1 cellular context compared by ENCODE assay signal in the genomic region with DNA sequence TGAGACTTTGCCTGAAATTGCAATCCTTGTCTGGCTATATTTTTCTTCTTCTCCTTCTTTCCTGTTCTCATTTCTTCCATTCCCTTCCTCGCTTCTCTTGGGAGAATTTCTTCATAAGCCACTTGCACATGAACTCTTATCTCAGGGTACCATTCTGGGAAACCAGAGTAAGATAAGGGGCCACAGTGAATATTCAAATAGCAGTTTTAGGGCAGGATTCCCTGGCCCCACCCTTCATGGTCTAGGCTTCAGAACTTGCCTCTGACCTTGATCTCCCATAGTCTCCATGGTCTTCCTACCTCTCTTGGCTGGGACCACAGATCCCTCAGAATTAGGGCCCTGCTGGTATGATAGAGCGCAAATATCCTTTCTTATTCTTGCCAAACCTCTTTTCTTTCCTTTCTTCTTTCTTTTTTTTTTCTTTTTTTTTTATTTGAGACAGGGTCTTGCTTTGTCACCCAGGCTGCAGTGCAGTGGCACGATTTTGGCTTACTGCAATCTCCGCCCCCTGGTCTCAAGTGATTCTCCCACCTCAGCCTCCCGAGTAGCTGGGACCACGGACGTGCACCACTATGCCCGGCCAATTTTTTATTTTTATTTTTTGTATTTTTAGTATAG.
TF ChIP-seq lines count a peak whose summit lies in the region.

No MANE protein-coding gene starts in this region.

TF ChIP-seq in K562, 482 proteins besides CTCF, POLR2A, EP300 and RAD21 (continued from another document and continues in another):
- TF ChIP-seq, protein P1, sequence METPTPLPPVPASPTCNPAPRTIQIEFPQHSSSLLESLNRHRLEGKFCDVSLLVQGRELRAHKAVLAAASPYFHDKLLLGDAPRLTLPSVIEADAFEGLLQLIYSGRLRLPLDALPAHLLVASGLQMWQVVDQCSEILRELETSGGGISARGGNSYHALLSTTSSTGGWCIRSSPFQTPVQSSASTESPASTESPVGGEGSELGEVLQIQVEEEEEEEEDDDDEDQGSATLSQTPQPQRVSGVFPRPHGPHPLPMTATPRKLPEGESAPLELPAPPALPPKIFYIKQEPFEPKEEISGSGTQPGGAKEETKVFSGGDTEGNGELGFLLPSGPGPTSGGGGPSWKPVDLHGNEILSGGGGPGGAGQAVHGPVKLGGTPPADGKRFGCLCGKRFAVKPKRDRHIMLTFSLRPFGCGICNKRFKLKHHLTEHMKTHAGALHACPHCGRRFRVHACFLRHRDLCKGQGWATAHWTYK (CRISPR knock-in tag; IDR thresholded peaks at IDR 0.05) = no peak
- no peak for TF ChIP-seq ZNF77 (CRISPR knock-in tag; IDR thresholded peaks at IDR 0.05)
- TF ChIP-seq, protein P2, sequence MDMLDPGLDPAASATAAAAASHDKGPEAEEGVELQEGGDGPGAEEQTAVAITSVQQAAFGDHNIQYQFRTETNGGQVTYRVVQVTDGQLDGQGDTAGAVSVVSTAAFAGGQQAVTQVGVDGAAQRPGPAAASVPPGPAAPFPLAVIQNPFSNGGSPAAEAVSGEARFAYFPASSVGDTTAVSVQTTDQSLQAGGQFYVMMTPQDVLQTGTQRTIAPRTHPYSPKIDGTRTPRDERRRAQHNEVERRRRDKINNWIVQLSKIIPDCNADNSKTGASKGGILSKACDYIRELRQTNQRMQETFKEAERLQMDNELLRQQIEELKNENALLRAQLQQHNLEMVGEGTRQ (CRISPR knock-in tag; IDR thresholded peaks at IDR 0.05) = no peak
- TF ChIP-seq CC2D1A (IDR thresholded peaks at IDR 0.05) = peak; percentile 84; the same call in 1 of the 2 replicates
- peak; percentile 90 for TF ChIP-seq MTA2 (IDR thresholded peaks at IDR 0.05; ENCODE audit: low read depth)
- TF ChIP-seq SMAD1 (IDR thresholded peaks at IDR 0.05; ENCODE audit: low read depth, low read length, partially characterized antibody) = no peak
- no peak for TF ChIP-seq TCF7 (IDR thresholded peaks at IDR 0.05; ENCODE audit: borderline replicate concordance)
- no peak for TF ChIP-seq ZNF217 (CRISPR knock-in tag; IDR thresholded peaks at IDR 0.05)
- TF ChIP-seq, protein P3, sequence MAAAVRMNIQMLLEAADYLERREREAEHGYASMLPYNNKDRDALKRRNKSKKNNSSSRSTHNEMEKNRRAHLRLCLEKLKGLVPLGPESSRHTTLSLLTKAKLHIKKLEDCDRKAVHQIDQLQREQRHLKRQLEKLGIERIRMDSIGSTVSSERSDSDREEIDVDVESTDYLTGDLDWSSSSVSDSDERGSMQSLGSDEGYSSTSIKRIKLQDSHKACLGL (CRISPR knock-in tag; IDR thresholded peaks at IDR 0.05; ENCODE audit: borderline replicate concordance, poor library complexity, severe bottlenecking) = no peak
- no peak for TF ChIP-seq ZNF347 (CRISPR knock-in tag; IDR thresholded peaks at IDR 0.05; ENCODE audit: low read depth)
- no peak for TF ChIP-seq ZNF263 (CRISPR knock-in tag; IDR thresholded peaks at IDR 0.05; ENCODE audit: borderline replicate concordance)
- TF ChIP-seq, protein P4, sequence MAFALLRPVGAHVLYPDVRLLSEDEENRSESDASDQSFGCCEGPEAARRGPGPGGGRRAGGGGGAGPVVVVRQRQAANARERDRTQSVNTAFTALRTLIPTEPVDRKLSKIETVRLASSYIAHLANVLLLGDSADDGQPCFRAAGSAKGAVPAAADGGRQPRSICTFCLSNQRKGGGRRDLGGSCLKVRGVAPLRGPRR (CRISPR knock-in tag; IDR thresholded peaks at IDR 0.05) = no peak
- TF ChIP-seq CCAR2 (IDR thresholded peaks at IDR 0.05; ENCODE audit: low read depth, low read length) = no peak
- peak; percentile 86 for TF ChIP-seq POLR2AphosphoS5 (IDR thresholded peaks at IDR 0.05; ENCODE audit: control insufficient read depth, insufficient read depth, low read depth, low read length)
- no peak for TF ChIP-seq HNRNPL (IDR thresholded peaks at IDR 0.05; ENCODE audit: low read depth, low read length)
- peak; percentile 63; the same call in 1 of the 2 replicates for TF ChIP-seq MYNN (IDR thresholded peaks at IDR 0.05)
- TF ChIP-seq MYNN (CRISPR knock-in tag; IDR thresholded peaks at IDR 0.05) = no peak
- TF ChIP-seq ILF3 (IDR thresholded peaks at IDR 0.05; ENCODE audit: borderline replicate concordance) = no peak
- no peak for TF ChIP-seq BRD4 (IDR thresholded peaks at IDR 0.05)
- TF ChIP-seq PTRF (tag; IDR thresholded peaks at IDR 0.05) = no peak
- no peak for TF ChIP-seq NFXL1 (CRISPR knock-in tag; IDR thresholded peaks at IDR 0.05)
- TF ChIP-seq DACH1 (IDR thresholded peaks at IDR 0.05; ENCODE audit: partially characterized antibody) = no peak
- no peak for TF ChIP-seq SPI1 (IDR thresholded peaks at IDR 0.05; ENCODE audit: borderline replicate concordance, low read depth, low read length)
- no peak for TF ChIP-seq ATF1 (CRISPR knock-in tag; IDR thresholded peaks at IDR 0.05)
- TF ChIP-seq ATF1 (tag; IDR thresholded peaks at IDR 0.05) = peak; percentile 43
- TF ChIP-seq CBFA2T3 (IDR thresholded peaks at IDR 0.05) = peak; percentile 95
- peak; percentile 94; the same call in 1 of the 2 replicates for TF ChIP-seq LEF1 (IDR thresholded peaks at IDR 0.05)
- TF ChIP-seq GTF2E2 (tag; IDR thresholded peaks at IDR 0.05) = peak; percentile 39; the same call in 1 of the 2 replicates
- TF ChIP-seq CHCHD3 (CRISPR knock-in tag; IDR thresholded peaks at IDR 0.05) = no peak
- no peak for TF ChIP-seq TSC22D4 (tag; IDR thresholded peaks at IDR 0.05)
- no peak for TF ChIP-seq E2F5 (CRISPR knock-in tag; IDR thresholded peaks at IDR 0.05)
- TF ChIP-seq ETV5 (CRISPR knock-in tag; IDR thresholded peaks at IDR 0.05; ENCODE audit: low read depth) = no peak
- TF ChIP-seq RHOXF2B (CRISPR knock-in tag; conservative IDR thresholded peaks at IDR 0.05) = no peak
- no peak for TF ChIP-seq BRCA1 (IDR thresholded peaks at IDR 0.05)
- TF ChIP-seq BRCA1 (CRISPR knock-in tag; IDR thresholded peaks at IDR 0.05) = no peak
- TF ChIP-seq HEY1 (CRISPR knock-in tag; IDR thresholded peaks at IDR 0.05; ENCODE audit: borderline replicate concordance) = 0 out of 2 replicates have a peak, but pooled peaks have one; percentile 12
- TF ChIP-seq USF1 (CRISPR knock-in tag; IDR thresholded peaks at IDR 0.05) = no peak
- TF ChIP-seq ZNF41 (CRISPR knock-in tag; conservative IDR thresholded peaks at IDR 0.05) = no peak; the same call in 1 of the 2 replicates
- TF ChIP-seq ZNF764 (CRISPR knock-in tag; IDR thresholded peaks at IDR 0.05; ENCODE audit: low read depth) = no peak
- TF ChIP-seq JUNB (CRISPR knock-in tag; conservative IDR thresholded peaks at IDR 0.05) = no peak
- no peak for TF ChIP-seq RBM22 (IDR thresholded peaks at IDR 0.05; ENCODE audit: low read depth, low read length, poor library complexity, severe bottlenecking)
- 0 out of 2 replicates have a peak, but pooled peaks have one; percentile 60 for TF ChIP-seq SMAD4 (CRISPR knock-in tag; conservative IDR thresholded peaks at IDR 0.05)
- TF ChIP-seq SMARCB1 (IDR thresholded peaks at IDR 0.05; ENCODE audit: insufficient read length, low read depth) = no peak
- TF ChIP-seq SAFB2 (IDR thresholded peaks at IDR 0.05; ENCODE audit: borderline replicate concordance, low read depth, low read length, severe bottlenecking) = no peak
- no peak for TF ChIP-seq SNIP1 (IDR thresholded peaks at IDR 0.05; ENCODE audit: low read depth)
- TF ChIP-seq FOXA1 (IDR thresholded peaks at IDR 0.05; ENCODE audit: borderline replicate concordance) = no peak
- TF ChIP-seq NR2C1 (IDR thresholded peaks at IDR 0.05) = peak; percentile 68
- TF ChIP-seq NR2C1 (tag; IDR thresholded peaks at IDR 0.05) = peak; percentile 79
- no peak for TF ChIP-seq ZNF655 (CRISPR knock-in tag; IDR thresholded peaks at IDR 0.05)
- peak in 1 of 2 experiments; percentile 87; a peak in 3 of 4 replicates for TF ChIP-seq HDAC1 (IDR thresholded peaks at IDR 0.05)
- TF ChIP-seq NFYB (IDR thresholded peaks at IDR 0.05; ENCODE audit: extremely low read depth, insufficient read length) = no peak
- TF ChIP-seq, protein P5, sequence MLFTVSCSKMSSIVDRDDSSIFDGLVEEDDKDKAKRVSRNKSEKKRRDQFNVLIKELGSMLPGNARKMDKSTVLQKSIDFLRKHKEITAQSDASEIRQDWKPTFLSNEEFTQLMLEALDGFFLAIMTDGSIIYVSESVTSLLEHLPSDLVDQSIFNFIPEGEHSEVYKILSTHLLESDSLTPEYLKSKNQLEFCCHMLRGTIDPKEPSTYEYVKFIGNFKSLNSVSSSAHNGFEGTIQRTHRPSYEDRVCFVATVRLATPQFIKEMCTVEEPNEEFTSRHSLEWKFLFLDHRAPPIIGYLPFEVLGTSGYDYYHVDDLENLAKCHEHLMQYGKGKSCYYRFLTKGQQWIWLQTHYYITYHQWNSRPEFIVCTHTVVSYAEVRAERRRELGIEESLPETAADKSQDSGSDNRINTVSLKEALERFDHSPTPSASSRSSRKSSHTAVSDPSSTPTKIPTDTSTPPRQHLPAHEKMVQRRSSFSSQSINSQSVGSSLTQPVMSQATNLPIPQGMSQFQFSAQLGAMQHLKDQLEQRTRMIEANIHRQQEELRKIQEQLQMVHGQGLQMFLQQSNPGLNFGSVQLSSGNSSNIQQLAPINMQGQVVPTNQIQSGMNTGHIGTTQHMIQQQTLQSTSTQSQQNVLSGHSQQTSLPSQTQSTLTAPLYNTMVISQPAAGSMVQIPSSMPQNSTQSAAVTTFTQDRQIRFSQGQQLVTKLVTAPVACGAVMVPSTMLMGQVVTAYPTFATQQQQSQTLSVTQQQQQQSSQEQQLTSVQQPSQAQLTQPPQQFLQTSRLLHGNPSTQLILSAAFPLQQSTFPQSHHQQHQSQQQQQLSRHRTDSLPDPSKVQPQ (CRISPR knock-in tag; IDR thresholded peaks at IDR 0.05; ENCODE audit: borderline replicate concordance) = no peak
- TF ChIP-seq LARP7 (IDR thresholded peaks at IDR 0.05) = peak; percentile 57; the same call in 1 of the 2 replicates
- TF ChIP-seq, protein P6, sequence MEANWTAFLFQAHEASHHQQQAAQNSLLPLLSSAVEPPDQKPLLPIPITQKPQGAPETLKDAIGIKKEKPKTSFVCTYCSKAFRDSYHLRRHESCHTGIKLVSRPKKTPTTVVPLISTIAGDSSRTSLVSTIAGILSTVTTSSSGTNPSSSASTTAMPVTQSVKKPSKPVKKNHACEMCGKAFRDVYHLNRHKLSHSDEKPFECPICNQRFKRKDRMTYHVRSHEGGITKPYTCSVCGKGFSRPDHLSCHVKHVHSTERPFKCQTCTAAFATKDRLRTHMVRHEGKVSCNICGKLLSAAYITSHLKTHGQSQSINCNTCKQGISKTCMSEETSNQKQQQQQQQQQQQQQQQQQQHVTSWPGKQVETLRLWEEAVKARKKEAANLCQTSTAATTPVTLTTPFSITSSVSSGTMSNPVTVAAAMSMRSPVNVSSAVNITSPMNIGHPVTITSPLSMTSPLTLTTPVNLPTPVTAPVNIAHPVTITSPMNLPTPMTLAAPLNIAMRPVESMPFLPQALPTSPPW (CRISPR knock-in tag; IDR thresholded peaks at IDR 0.05) = peak; percentile 80
- 0 out of 3 replicates have a peak, but pooled peaks of 1 of the 2 experiments have one; percentile 25 for TF ChIP-seq CBX3 (IDR thresholded peaks at IDR 0.05; ENCODE audit: borderline replicate concordance in 1 of 2, low read length in 2 of 2)
- TF ChIP-seq HIVEP1 (CRISPR knock-in tag; IDR thresholded peaks at IDR 0.05) = 0 out of 2 replicates have a peak, but pooled peaks have one; percentile 23
- peak; percentile 79 for TF ChIP-seq BHLHE40 (IDR thresholded peaks at IDR 0.05; ENCODE audit: low read length)
- TF ChIP-seq MTA3 (IDR thresholded peaks at IDR 0.05; ENCODE audit: borderline replicate concordance) = 0 out of 2 replicates have a peak, but pooled peaks have one; percentile 33
- no peak for TF ChIP-seq MEIS2 (IDR thresholded peaks at IDR 0.05; ENCODE audit: partially characterized antibody)
- no peak for TF ChIP-seq HMG20B (CRISPR knock-in tag; IDR thresholded peaks at IDR 0.05)
- no peak for TF ChIP-seq ZNF584 (CRISPR knock-in tag; IDR thresholded peaks at IDR 0.05; ENCODE audit: low read depth)
- no peak for TF ChIP-seq PRMT5 (CRISPR knock-in tag; IDR thresholded peaks at IDR 0.05)
- no peak for TF ChIP-seq PPARD (CRISPR knock-in tag; IDR thresholded peaks at IDR 0.05)
- TF ChIP-seq GATAD2B (IDR thresholded peaks at IDR 0.05; ENCODE audit: borderline replicate concordance) = peak; percentile 74; the same call in 1 of the 2 replicates
- TF ChIP-seq ZFP1 (CRISPR knock-in tag; IDR thresholded peaks at IDR 0.05) = no peak
- TF ChIP-seq, protein P7, sequence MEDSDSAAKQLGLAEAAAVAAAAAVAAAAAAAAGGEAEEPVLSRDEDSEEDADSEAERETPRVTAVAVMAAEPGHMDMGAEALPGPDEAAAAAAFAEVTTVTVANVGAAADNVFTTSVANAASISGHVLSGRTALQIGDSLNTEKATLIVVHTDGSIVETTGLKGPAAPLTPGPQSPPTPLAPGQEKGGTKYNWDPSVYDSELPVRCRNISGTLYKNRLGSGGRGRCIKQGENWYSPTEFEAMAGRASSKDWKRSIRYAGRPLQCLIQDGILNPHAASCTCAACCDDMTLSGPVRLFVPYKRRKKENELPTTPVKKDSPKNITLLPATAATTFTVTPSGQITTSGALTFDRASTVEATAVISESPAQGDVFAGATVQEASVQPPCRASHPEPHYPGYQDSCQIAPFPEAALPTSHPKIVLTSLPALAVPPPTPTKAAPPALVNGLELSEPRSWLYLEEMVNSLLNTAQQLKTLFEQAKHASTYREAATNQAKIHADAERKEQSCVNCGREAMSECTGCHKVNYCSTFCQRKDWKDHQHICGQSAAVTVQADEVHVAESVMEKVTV (CRISPR knock-in tag; IDR thresholded peaks at IDR 0.05) = no peak
- no peak for TF ChIP-seq SP2 (IDR thresholded peaks at IDR 0.05; ENCODE audit: extremely low read depth, low read depth, low read length, poor library complexity, severe bottlenecking)
- TF ChIP-seq MBD2 (IDR thresholded peaks at IDR 0.05; ENCODE audit: borderline replicate concordance, low read depth) = no peak
- no peak for TF ChIP-seq SETDB1 (IDR thresholded peaks at IDR 0.05; ENCODE audit: low read length)
